8 cellular contexts compared by ENCODE assay signal in the genomic region with DNA sequence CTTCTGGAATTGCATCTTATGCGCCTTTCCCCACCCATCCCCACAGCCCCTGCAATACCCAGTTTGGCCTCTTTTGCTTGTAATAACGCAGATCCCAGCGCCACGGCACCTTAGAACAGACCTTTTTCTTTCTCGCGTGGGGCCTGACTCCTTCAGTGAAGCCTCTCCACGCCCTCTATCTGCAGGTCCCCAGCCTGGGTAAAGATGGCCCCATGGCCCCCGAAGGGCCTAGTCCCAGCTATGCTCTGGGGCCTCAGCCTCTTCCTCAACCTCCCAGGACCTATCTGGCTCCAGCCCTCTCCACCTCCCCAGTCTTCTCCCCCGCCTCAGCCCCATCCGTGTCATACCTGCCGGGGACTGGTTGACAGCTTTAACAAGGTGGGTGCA. TPM values are rescaled to one million over a fixed set of nuclear protein-coding genes. Genes with fewer than 3 reads are reported as not detected.
DNase-seq lines count a peak whose midpoint lies in the region; ATAC-seq and TF ChIP-seq lines count a peak whose summit lies in the region.

No MANE protein-coding gene starts in this region.

- no peaks in the 10 kb centered on the region for H3K27me3 ChIP-seq in mammary epithelial cell (ENCODE audit: insufficient read depth, low read length)

- 8% methylated on average over 11 of the region's 11 CpGs for WGBS in mammary epithelial cell (ENCODE audit: low coverage, missing lambda C conversion rate)

- DNase-seq in D341Med (ENCODE audit: low spot score): peak; percentile 56
- DNase-seq in MV-4-11 (lab: John Stamatoyannopoulos, UW): peak; percentile 37
- no peak for DNase-seq in mammary epithelial cell
- DNase-seq in mucosa of descending colon: peak in 2 of 3 donors; percentile 33 to 52
- no peak for DNase-seq in GM13976 (ENCODE audit: low spot score)
- no peak for DNase-seq in COR-L47 (lab: John Stamatoyannopoulos, UW)

- H3K36me3 ChIP-seq in mammary epithelial cell (ENCODE audit: insufficient read depth, low read length): no peaks in the 10 kb centered on the region
- no peaks in the 10 kb centered on the region for H3K36me3 ChIP-seq in mucosa of descending colon (ENCODE audit: low read depth)

- no peaks in the 10 kb centered on the region for H3K79me2 ChIP-seq in mammary epithelial cell (ENCODE audit: insufficient read depth, low read length)

- intact Hi-C loops in mammary epithelial cell (cut with micrococcal nuclease) (loop anchor here (5.0 kb wide), 3 partner anchors 93 to 388 kb away; partner anchors contain the start of genes FANCD2 and SEC13), mucosa of descending colon (cut with DNase I, micrococcal nuclease) (no loop called here)

- CTCF ChIA-PET in mammary epithelial cell (lab: Charles Lee; ENCODE audit: low non-redundant PET): no interaction called here

- peak overlapping the region; percentile 71 for H3K27ac ChIP-seq in mammary epithelial cell (ENCODE audit: insufficient read depth, low read depth, low read length)

- H3K9ac ChIP-seq in mammary epithelial cell (ENCODE audit: insufficient read depth, low read length): peak overlapping the region; percentile 56

- no TSS peak for BruUV-seq in mammary epithelial cell (replicated peaks; lab: Mats Ljungman, UMichigan)

- H4K20me1 ChIP-seq in mammary epithelial cell (ENCODE audit: insufficient read depth, low read length): no peaks in the 10 kb centered on the region

- H3K9me3 ChIP-seq in mammary epithelial cell (replicated peaks; ENCODE audit: insufficient read depth, low read length) (no peaks in the 10 kb centered on the region), mucosa of descending colon (no peaks in the 10 kb centered on the region)

- ATAC-seq in mucosa of descending colon (no peak), GM18511 (IDR thresholded peaks at IDR 0.05; ENCODE audit: unreplicated experiment) (no peak), HG03520 (IDR thresholded peaks at IDR 0.05; ENCODE audit: unreplicated experiment) (no peak)

- H3K4me3 ChIP-seq in mammary epithelial cell (replicated peaks in 1 of 3; ENCODE audit: insufficient read depth in 1 of 3, low read depth in 2 of 3, low read length in 3 of 3) (peak overlapping the region; percentile 66 to 91 (median 79)), mucosa of descending colon (peak overlapping the region; percentile 31)

- H3K4me1 ChIP-seq in mammary epithelial cell (ENCODE audit: insufficient read depth, low read length) (peaks cover 20% of the 10 kb centered on the region), mucosa of descending colon (ENCODE audit: low read depth) (peaks cover 22% of the 10 kb centered on the region)

- TF ChIP-seq CTCF in mammary epithelial cell (conservative IDR thresholded peaks at IDR 0.05 in 1 of 2, IDR thresholded peaks at IDR 0.05 in 1 of 2; ENCODE audit: extremely low read depth in 1 of 2, insufficient read depth in 1 of 2, low read depth in 1 of 2, low read length in 2 of 2) (peak in 1 of 2 donors; percentile 2), mucosa of descending colon (IDR thresholded peaks at IDR 0.05) (no peak), GM13976 (IDR thresholded peaks at IDR 0.05; ENCODE audit: borderline replicate concordance, control extremely low read depth, extremely low read depth, insufficient read depth, missing control alignments) (no peak)

- peak overlapping the region; percentile 100 for H3K4me2 ChIP-seq in mammary epithelial cell (ENCODE audit: insufficient read depth, low read depth, low read length)

- H2AFZ ChIP-seq in mammary epithelial cell (ENCODE audit: low read depth, low read length): peak overlapping the region; percentile 94

- dilution Hi-C loops in mammary epithelial cell (cut with HindIII; ENCODE audit: low sequenced_read_pairs): no loop called here

- in situ Hi-C loops in mammary epithelial cell (cut with MboI; ENCODE audit: low sequenced_read_pairs in 2 of 2) (no loop called here), GM13976 (cut with MboI; ENCODE audit: low sequenced_read_pairs, unreplicated experiment) (no loop called here)

RNA-seq across cellular contexts. Expression of gene CRELD1, which starts 0.6 kb away (rescaled TPM):
- 10 to 100 TPM; 12.6 to 18.2 TPM for total RNA-seq in mammary epithelial cell
- polyA plus RNA-seq in mammary epithelial cell: 13.0 TPM
- 13.6 TPM for polyA minus RNA-seq in mammary epithelial cell
- 10 to 100 TPM; 16.7 to 54.1 (median 29.3) TPM for total RNA-seq in mucosa of descending colon

RNA-seq across cellular contexts. Expression of gene IL17RC, which starts 17.3 kb away (rescaled TPM):
- total RNA-seq in mammary epithelial cell (10 to 100 TPM; 17.8 to 46.8 TPM), mucosa of descending colon (10 to 100 TPM; 36.1 to 45.6 (median 44.0) TPM)
- polyA plus RNA-seq in mammary epithelial cell: 12.8 TPM
- 9.2 TPM for polyA minus RNA-seq in mammary epithelial cell

RNA-seq across cellular contexts. Expression of gene PRRT3, which starts 18.0 kb away (rescaled TPM):
- total RNA-seq in mammary epithelial cell: 1 to 10 TPM; 1.8 to 2.0 TPM
- polyA plus RNA-seq in mammary epithelial cell: 0.70 TPM
- polyA minus RNA-seq in mammary epithelial cell: 1.9 TPM
- 1 to 10 TPM; 1.0 to 1.8 (median 1.2) TPM for total RNA-seq in mucosa of descending colon

RNA-seq across cellular contexts. Expression of gene IL17RE, which starts 31.6 kb away (rescaled TPM):
- total RNA-seq in mammary epithelial cell (10 to 100 TPM; 10.6 to 13.3 TPM), mucosa of descending colon (100 to 1,000 TPM in 1 of 3 donors, 10 to 100 TPM in 2; 41.8 to 116 (median 82.8) TPM)
- polyA plus RNA-seq in mammary epithelial cell: 10.2 TPM
- polyA minus RNA-seq in mammary epithelial cell: 18.0 TPM

RNA-seq across cellular contexts. Expression of gene JAGN1, which starts 43.8 kb away (rescaled TPM):
- total RNA-seq in mammary epithelial cell (10 to 100 TPM; 32.3 to 34.7 TPM), mucosa of descending colon (10 to 100 TPM; 29.6 to 41.5 (median 36.6) TPM)
- polyA plus RNA-seq in mammary epithelial cell: 63.6 TPM
- polyA minus RNA-seq in mammary epithelial cell: 73.5 TPM

Comparison
In these comparisons a context has a peak if more than half of its experiments do, and no peak if none do; other contexts are left out.
1. DNase-seq: peak in D341Med (single experiment), MV-4-11 (single experiment) and mucosa of descending colon (2 of 3); none in mammary epithelial cell (single experiment), GM13976 (single experiment) and COR-L47 (single experiment).